ENCODE assay signal across 1 cellular context in genomic region chr16:49620868-49621239, GRCh38.
TF ChIP-seq lines count a peak whose summit lies in the region.

No MANE protein-coding gene starts in this region.

TF ChIP-seq in IMR-90, 13 proteins besides CTCF, POLR2A, EP300 and RAD21:
- TF ChIP-seq MXI1 (IDR thresholded peaks at IDR 0.05; ENCODE audit: borderline replicate concordance, low read depth, low read length) (no peak), BHLHE40 (IDR thresholded peaks at IDR 0.05; ENCODE audit: low read depth, low read length) (no peak), ELK1 (IDR thresholded peaks at IDR 0.05; ENCODE audit: borderline replicate concordance, low read depth, low read length) (no peak), RFX5 (IDR thresholded peaks at IDR 0.05; ENCODE audit: low read depth, low read length) (no peak), NFE2L2 (IDR thresholded peaks at IDR 0.05; ENCODE audit: low read depth, low read length) (no peak), MAZ (IDR thresholded peaks at IDR 0.05; ENCODE audit: borderline replicate concordance, low read depth, low read length) (no peak), CHD1 (IDR thresholded peaks at IDR 0.05; ENCODE audit: low read depth, low read length) (no peak), FOS (IDR thresholded peaks at IDR 0.05; ENCODE audit: low read depth, low read length) (no peak), USF2 (IDR thresholded peaks at IDR 0.05; ENCODE audit: low read depth, low read length) (no peak), RCOR1 (IDR thresholded peaks at IDR 0.05; ENCODE audit: insufficient replicate concordance, low read length) (no peak), CEBPB (IDR thresholded peaks at IDR 0.05; ENCODE audit: low read depth, low read length) (no peak), MAFK (IDR thresholded peaks at IDR 0.05; ENCODE audit: low read depth, low read length) (no peak), SMC3 (IDR thresholded peaks at IDR 0.05; ENCODE audit: low read depth, low read length) (no peak)
